In the genomic region with DNA sequence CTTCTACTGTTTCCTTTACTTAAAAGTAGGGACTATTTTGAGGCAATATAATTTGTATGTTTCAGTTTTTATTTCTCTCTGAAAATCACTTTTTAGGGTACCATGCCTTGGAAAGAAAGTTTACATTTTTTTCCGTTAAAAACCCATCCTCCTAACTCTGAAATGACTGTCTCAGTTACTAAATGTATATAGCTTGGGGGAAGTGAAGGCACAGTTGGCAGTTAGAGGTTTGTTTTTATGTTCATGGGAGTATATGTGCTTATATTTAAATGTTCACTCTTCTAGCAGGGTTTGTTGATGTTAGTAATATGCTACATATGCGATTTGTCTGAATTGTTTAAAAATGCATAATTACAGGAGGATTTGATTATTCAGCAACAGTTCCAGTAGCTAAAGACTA, we compare ENCODE assay signal across 15 cellular contexts. TPM values are rescaled to one million over a fixed set of nuclear protein-coding genes. Genes with fewer than 3 reads are reported as not detected.
DNase-seq lines count a peak whose midpoint lies in the region; ATAC-seq and TF ChIP-seq lines count a peak whose summit lies in the region.
"Had no signal": no experiment of that assay in that cellular context is flagged by ENCODE, and none has a peak within 500 bp of the region (broad histone marks: within the 10 kb centered on the region; RNA-seq: fewer than 3 reads in every experiment).

No MANE protein-coding gene starts in this region.

- H3K9me3 Mint-ChIP-seq in brain = peaks cover 0 to 3% (median 2%) of the 10 kb centered on the region in 5 experiments

- no peak overlapping the region for H3K27ac ChIP-seq in esophagus muscularis mucosa (replicated peaks in 1 of 4)
- H3K27ac ChIP-seq: KMS-11, neural progenitor cell had no signal

- H3K36me3 ChIP-seq in esophagus muscularis mucosa = no peaks in the 10 kb centered on the region
- H3K36me3 ChIP-seq: neural progenitor cell had no signal

- ATAC-seq in GM18519 (IDR thresholded peaks at IDR 0.05; ENCODE audit: low FRiP score, unreplicated experiment) (peak; percentile 38), GM21723 (IDR thresholded peaks at IDR 0.05; ENCODE audit: unreplicated experiment) (peak; percentile 46), GM18873 (IDR thresholded peaks at IDR 0.05; ENCODE audit: low FRiP score, unreplicated experiment) (no peak)

- no peaks in the 10 kb centered on the region for H3K27me3 ChIP-seq in esophagus muscularis mucosa
- H3K27me3 ChIP-seq: neural progenitor cell had no signal

- TF ChIP-seq POLR2A in esophagus muscularis mucosa (IDR thresholded peaks at IDR 0.05; ENCODE audit: low read depth) = no peak

- H3K36me3 Mint-ChIP-seq in brain = peaks cover 20% of the 10 kb centered on the region

- DNase-seq in Kasumi-1 (lab: John Stamatoyannopoulos, UW) (peak; percentile 38 to 43), esophagus muscularis mucosa (ENCODE audit: extremely low spot score) (no peak), GM20000 (ENCODE audit: low spot score) (no peak), NCI-H187 (lab: John Stamatoyannopoulos, UW) (no peak)
- DNase-seq: activated naive CD4-positive, alpha-beta T cell treated with Interleukin-2 at 50 U/mL for 16 hours; EL; hippocampal formation; substantia nigra; T1000 had no signal

- 91% methylated on average over 2 of the region's 2 CpGs for WGBS in esophagus muscularis mucosa

- peak overlapping the region in 4 of 5 experiments; percentile 55 to 84 (median 66) for H3K27ac Mint-ChIP-seq in brain
- H3K27ac Mint-ChIP-seq: neural progenitor cell had no signal

- H3K4me3 Mint-ChIP-seq in brain = peak overlapping the region in 3 of 5 experiments; percentile 37 to 67 (median 63)
- H3K4me3 Mint-ChIP-seq: neural progenitor cell had no signal

- intact Hi-C loops in esophagus muscularis mucosa (cut with DNase I) = loop anchor here (2.0 kb wide), 1 partner anchor 1024 kb away; no protein-coding TSS in a partner anchor

- H3K4me1 Mint-ChIP-seq in brain = peaks cover 62% of the 10 kb centered on the region

- peaks cover 0 to 4% (median 2%) of the 10 kb centered on the region in 4 donors for H3K4me1 ChIP-seq in esophagus muscularis mucosa
- H3K4me1 ChIP-seq: neural progenitor cell had no signal

- no peak for TF ChIP-seq CTCF in brain (conservative IDR thresholded peaks at IDR 0.05)
- TF ChIP-seq CTCF in esophagus muscularis mucosa (IDR thresholded peaks at IDR 0.05) = no peak
- no peak for TF ChIP-seq CTCF in GM20000 (IDR thresholded peaks at IDR 0.05; ENCODE audit: extremely low read depth, missing control alignments)

- H3K4me3 ChIP-seq in esophagus muscularis mucosa = no peak overlapping the region
- H3K4me3 ChIP-seq: neural progenitor cell had no signal

- TF ChIP-seq EP300 in esophagus muscularis mucosa (IDR thresholded peaks at IDR 0.05) = no peak

- H3K27me3 Mint-ChIP-seq in brain = no peaks in the 10 kb centered on the region

- H3K9me3 ChIP-seq in esophagus muscularis mucosa = no peaks in the 10 kb centered on the region

RNA-seq across cellular contexts. Expression of gene CDKAL1, which starts 31.0 kb away (rescaled TPM):
- 21.7 TPM for polyA plus RNA-seq in brain (ENCODE audit: insufficient read depth, low read depth, low replicate concordance)
- total RNA-seq in esophagus muscularis mucosa = 10 to 100 TPM; 10.3 to 11.2 (median 10.5) TPM

Comparison
In these comparisons a context has a peak if more than half of its experiments do, and no peak if none do; other contexts are left out.
1. DNase-seq: peak in Kasumi-1 (2 of 2); none in esophagus muscularis mucosa (single experiment), GM20000 (single experiment) and NCI-H187 (0 of 2).